ENCODE assay signal across 23 cellular contexts in the genomic region with DNA sequence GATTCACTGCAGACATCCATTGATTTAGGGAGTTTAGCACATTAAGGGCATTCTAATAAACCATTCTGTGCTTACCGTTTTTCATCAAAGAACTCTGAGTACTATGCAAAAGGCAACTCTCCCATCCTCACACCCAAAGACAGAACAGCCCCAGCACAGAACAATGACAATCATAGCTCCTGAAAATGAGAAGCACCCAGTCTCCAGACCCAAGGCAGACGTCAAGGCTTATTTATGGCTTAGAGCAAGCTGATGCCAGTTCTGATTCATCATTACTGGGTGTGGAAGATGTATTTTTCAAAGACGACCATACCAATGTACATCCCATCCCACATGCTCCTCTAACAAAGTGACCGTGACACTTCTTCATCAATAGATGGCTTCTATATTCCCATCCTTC.
A peak's percentile ranks its signal among the peaks of the same experiment; 100 is the strongest.
DNase-seq lines count a peak whose midpoint lies in the region; ATAC-seq, FAIRE-seq and TF ChIP-seq lines count a peak whose summit lies in the region.
"Had no signal": no experiment of that assay in that cellular context is flagged by ENCODE, and none has a peak within 500 bp of the region (broad histone marks: within the 10 kb centered on the region; RNA-seq: fewer than 3 reads in every experiment).

No MANE protein-coding gene starts in this region.

- DNase-seq in activated naive CD4-positive, alpha-beta T cell treated with anti-CD3 and anti-CD28 coated beads, Interleukin-2, amount 50 U/mL, for 72 hours (ENCODE audit: low spot score in 2 of 2) = no peak
- no peak for DNase-seq in PC-3
- no peak for DNase-seq in GM12878 (ENCODE audit: low read depth, low spot score)
- no peak for DNase-seq in testis
- DNase-seq: activated B cell treated with CpG ODN at 0.5 μM for 24 hours; activated CD8-positive, alpha-beta memory T cell treated with anti-CD3 and anti-CD28 coated beads, Interleukin-2, amount 50 U/mL, for 48 hours; activated naive CD4-positive, alpha-beta T cell treated with Interleukin-2 at 50 U/mL for 16 hours; COR-L47; head of caudate nucleus; NCI-H2029 treated with DMSO at 0.1 percent for 48 hours; NCI-H526; right lobe of liver; SHP77 treated with DMSO at 0.1 percent for 48 hours; stimulated activated naive B cell treated with anti-CD40 and anti-IgM and Interleukin-4, amounts not matched to agents 10 μg/mL and 1 μg/mL and 100 μg/mL, for 72 hours; trophoblast cell had no signal

- BruUV-seq in PC-3 (replicated peaks; lab: Mats Ljungman, UMichigan) (no TSS peak), GM12878 (replicated peaks; lab: Mats Ljungman, UMichigan) (no TSS peak)

- H3K79me2 ChIP-seq in PC-3 (ENCODE audit: low read length) (peaks cover 70% of the 10 kb centered on the region), GM12878 (ENCODE audit: control insufficient read depth, insufficient read depth, low read length) (peaks cover 90% of the 10 kb centered on the region)

- peaks cover 9% of the 10 kb centered on the region for H3K36me3 Mint-ChIP-seq in activated naive CD4-positive, alpha-beta T cell treated with anti-CD3 and anti-CD28 coated beads, Interleukin-2, amount 50 U/mL, for 24 hours
- H3K36me3 Mint-ChIP-seq in activated naive CD4-positive, alpha-beta T cell treated with anti-CD3 and anti-CD28 coated beads, Interleukin-2, amount 50 U/mL, for 72 hours = peaks cover 0 to 21% of the 10 kb centered on the region in 2 donors
- peaks cover 10% of the 10 kb centered on the region for H3K36me3 Mint-ChIP-seq in stimulated activated memory B cell treated with anti-CD40 and anti-IgM and Interleukin-4, amounts not matched to agents 10 μg/mL and 1 μg/mL and 100 μg/mL, for 72 hours
- H3K36me3 Mint-ChIP-seq: brain had no signal

- no peak for ATAC-seq in activated naive CD4-positive, alpha-beta T cell treated with anti-CD3 and anti-CD28 coated beads, Interleukin-2, amount 50 U/mL, for 72 hours
- ATAC-seq in PC-3 (peak; percentile 19; the same call in 1 of the 2 replicates), GM12878 (no peak), GM21390 (IDR thresholded peaks at IDR 0.05; ENCODE audit: unreplicated experiment) (no peak), HG02981 (IDR thresholded peaks at IDR 0.05; ENCODE audit: unreplicated experiment) (no peak)
- no peak for ATAC-seq in stimulated activated memory B cell treated with anti-CD40 and anti-IgM and Interleukin-4, amounts not matched to agents 10 μg/mL and 1 μg/mL and 100 μg/mL, for 72 hours
- ATAC-seq: right lobe of liver; stimulated activated naive B cell treated with anti-CD40 and anti-IgM and Interleukin-4, amounts not matched to agents 10 μg/mL and 1 μg/mL and 100 μg/mL, for 72 hours had no signal

- no peak for FAIRE-seq in GM12878 (lab: Jason Lieb, UNC)
- FAIRE-seq: colon had no signal

- H3K4me1 ChIP-seq in PC-3 (ENCODE audit: insufficient read depth, low read length) = peaks cover 20% of the 10 kb centered on the region
- H3K4me1 ChIP-seq in GM12878 (ENCODE audit: control insufficient read depth, insufficient read depth, low read length) = peaks cover 87% of the 10 kb centered on the region
- no peaks in the 10 kb centered on the region for H3K4me1 ChIP-seq in testis
- H3K4me1 ChIP-seq: right lobe of liver had no signal

- no peak for TF ChIP-seq EP300 in GM12878 (IDR thresholded peaks at IDR 0.05; ENCODE audit: borderline replicate concordance in 1 of 2, control insufficient read depth in 1 of 2, low read depth in 2 of 2, low read length in 2 of 2)

- H3K4me3 Mint-ChIP-seq in activated naive CD4-positive, alpha-beta T cell treated with anti-CD3 and anti-CD28 coated beads, Interleukin-2, amount 50 U/mL, for 24 hours = peak overlapping the region; percentile 23
- no peak overlapping the region for H3K4me3 Mint-ChIP-seq in stimulated activated memory B cell treated with anti-CD40 and anti-IgM and Interleukin-4, amounts not matched to agents 10 μg/mL and 1 μg/mL and 100 μg/mL, for 72 hours
- H3K4me3 Mint-ChIP-seq: activated B cell treated with CpG ODN at 0.5 μM for 24 hours; brain; stimulated activated naive B cell treated with anti-CD40 and anti-IgM and Interleukin-4, amounts not matched to agents 10 μg/mL and 1 μg/mL and 100 μg/mL, for 72 hours had no signal

- H3K9me3 Mint-ChIP-seq in activated naive CD4-positive, alpha-beta T cell treated with anti-CD3 and anti-CD28 coated beads, Interleukin-2, amount 50 U/mL, for 24 hours = no peaks in the 10 kb centered on the region
- H3K9me3 Mint-ChIP-seq in activated naive CD4-positive, alpha-beta T cell treated with anti-CD3 and anti-CD28 coated beads, Interleukin-2, amount 50 U/mL, for 72 hours = no peaks in the 10 kb centered on the region
- H3K9me3 Mint-ChIP-seq in stimulated activated memory B cell treated with anti-CD40 and anti-IgM and Interleukin-4, amounts not matched to agents 10 μg/mL and 1 μg/mL and 100 μg/mL, for 72 hours = no peaks in the 10 kb centered on the region
- H3K9me3 Mint-ChIP-seq: activated B cell treated with CpG ODN at 0.5 μM for 24 hours, brain, IgD-negative memory B cell had no signal

- H3F3A ChIP-seq in PC-3 (ENCODE audit: low read length, unreplicated experiment) = no peaks in the 10 kb centered on the region

- no peaks in the 10 kb centered on the region for H3K9me2 ChIP-seq in PC-3 (replicated peaks; ENCODE audit: low read length)

- H3K9me3 ChIP-seq in PC-3 (ENCODE audit: low read length) (no peaks in the 10 kb centered on the region), GM12878 (replicated peaks; ENCODE audit: control insufficient read depth, insufficient read depth, low read length) (no peaks in the 10 kb centered on the region), testis (no peaks in the 10 kb centered on the region)
- H3K9me3 ChIP-seq: right lobe of liver had no signal

- TF ChIP-seq POLR2A in GM12878 (IDR thresholded peaks at IDR 0.05; ENCODE audit: low read depth, low read length) (no peak), testis (IDR thresholded peaks at IDR 0.05) (no peak)

- H3K27me3 ChIP-seq in PC-3 (ENCODE audit: low read length) = no peaks in the 10 kb centered on the region
- no peaks in the 10 kb centered on the region for H3K27me3 ChIP-seq in GM12878 (replicated peaks in 1 of 2; ENCODE audit: control insufficient read depth in 2 of 2, insufficient read depth in 2 of 2, low read length in 1 of 2)
- H3K27me3 ChIP-seq in testis = no peaks in the 10 kb centered on the region
- H3K27me3 ChIP-seq: right lobe of liver had no signal

- RAD21 ChIA-PET in GM12878 (lab: Charles Lee; ENCODE audit: unreplicated experiment) = interaction anchor here (1.6 to 10.4 kb wide), 4 partner anchors 12 to 66 kb away, joined by 4 to 93 read pairs (median 22); a partner anchor contains a TSS

- H4K20me1 ChIP-seq in PC-3 (ENCODE audit: low read length) (no peaks in the 10 kb centered on the region), GM12878 (ENCODE audit: control insufficient read depth, insufficient read depth) (no peaks in the 10 kb centered on the region)

- POLR2A ChIA-PET in PC-3 (lab: Charles Lee; ENCODE audit: unreplicated experiment) (no interaction called here), GM12878 (lab: Charles Lee) (interaction anchor here (0.6 to 4.6 kb wide), 7 partner anchors 12 to 69 kb away, joined by 3 to 29 read pairs (median 3); no protein-coding TSS in a partner anchor)

- WGBS in GM12878 (ENCODE audit: insufficient coverage, insufficient replicate concordance, low lambda C conversion rate, missing lambda C conversion rate) = 95% methylated on average over 4 of the region's 4 CpGs
- WGBS in testis, 2 donors = 72 to 74% methylated on average over 4 of the region's 4 CpGs

- CTCF ChIA-PET in PC-3 (lab: Charles Lee) (no interaction called here), GM12878 (lab: Yijun Ruan, JAX) (interaction anchor here (1.0 to 6.7 kb wide), 8 partner anchors 11 to 91 kb away, joined by 3 to 60 read pairs (median 6); a partner anchor contains a TSS)

- H3K36me3 ChIP-seq in PC-3 (ENCODE audit: low read depth, low read length) = no peaks in the 10 kb centered on the region
- no peaks in the 10 kb centered on the region for H3K36me3 ChIP-seq in GM12878 (ENCODE audit: control insufficient read depth in 2 of 2, insufficient read depth in 2 of 2, low read length in 1 of 2)
- H3K36me3 ChIP-seq in testis (ENCODE audit: low read depth, missing control alignments) = no peaks in the 10 kb centered on the region
- H3K36me3 ChIP-seq: right lobe of liver had no signal

- no peaks in the 10 kb centered on the region for H3K27me3 Mint-ChIP-seq in activated naive CD4-positive, alpha-beta T cell treated with anti-CD3 and anti-CD28 coated beads, Interleukin-2, amount 50 U/mL, for 24 hours
- H3K27me3 Mint-ChIP-seq in stimulated activated memory B cell treated with anti-CD40 and anti-IgM and Interleukin-4, amounts not matched to agents 10 μg/mL and 1 μg/mL and 100 μg/mL, for 72 hours = no peaks in the 10 kb centered on the region
- H3K27me3 Mint-ChIP-seq: activated B cell treated with CpG ODN at 0.5 μM for 24 hours; brain; IgD-negative memory B cell; stimulated activated naive B cell treated with anti-CD40 and anti-IgM and Interleukin-4, amounts not matched to agents 10 μg/mL and 1 μg/mL and 100 μg/mL, for 72 hours had no signal

- no peak overlapping the region for H3K4me3 ChIP-seq in PC-3 (ENCODE audit: low read length)
- no peak overlapping the region for H3K4me3 ChIP-seq in GM12878
- H3K4me3 ChIP-seq in testis = no peak overlapping the region
- H3K4me3 ChIP-seq: lung, right lobe of liver had no signal

- TF ChIP-seq RAD21 in GM12878 (IDR thresholded peaks at IDR 0.05; ENCODE audit: insufficient read depth, low read depth, low read length) = no peak

- intact Hi-C loops in PC-3 (cut with micrococcal nuclease) (no loop called here), GM12878 (cut with micrococcal nuclease; ENCODE audit: unreplicated experiment) (no loop called here), testis (cut with DNase I; ENCODE audit: low total_unique reads) (no loop called here)

- SMC1A ChIA-PET in GM12878 (lab: Charles Lee; ENCODE audit: uncharacterized antibody, unreplicated experiment) = interaction anchor here (1.1 to 7.8 kb wide), 14 partner anchors 8 to 91 kb away, joined by 3 to 93 read pairs (median 7); a partner anchor contains a TSS

- H3K4me1 Mint-ChIP-seq in activated naive CD4-positive, alpha-beta T cell treated with anti-CD3 and anti-CD28 coated beads, Interleukin-2, amount 50 U/mL, for 24 hours = peaks cover 73% of the 10 kb centered on the region
- peaks cover 76% of the 10 kb centered on the region for H3K4me1 Mint-ChIP-seq in stimulated activated memory B cell treated with anti-CD40 and anti-IgM and Interleukin-4, amounts not matched to agents 10 μg/mL and 1 μg/mL and 100 μg/mL, for 72 hours

- H3K27ac ChIP-seq in PC-3 (ENCODE audit: low read length) (no peak overlapping the region), GM12878 (ENCODE audit: control insufficient read depth, insufficient read depth) (no peak overlapping the region; the same call in 1 of the 2 replicates), testis (no peak overlapping the region)
- H3K27ac ChIP-seq: right lobe of liver had no signal

- H3K4me2 ChIP-seq in PC-3 (ENCODE audit: low read length) (no peak overlapping the region), GM12878 (ENCODE audit: control insufficient read depth, insufficient read depth) (peak overlapping the region; percentile 53; the same call in 1 of the 2 replicates)

- H3K9ac ChIP-seq in PC-3 (ENCODE audit: low read length) (no peak overlapping the region), GM12878 (ENCODE audit: control insufficient read depth, insufficient read depth, low read length) (no peak overlapping the region)

- no peak for TF ChIP-seq CTCF in PC-3 (conservative IDR thresholded peaks at IDR 0.05; ENCODE audit: low read depth, low read length)
- no peak for TF ChIP-seq CTCF in GM12878 (IDR thresholded peaks at IDR 0.05 in 2 of 3, conservative IDR thresholded peaks at IDR 0.05 in 1 of 3; ENCODE audit: control insufficient read depth in 2 of 3, extremely low read depth in 1 of 3, insufficient read depth in 1 of 3, low read depth in 3 of 3, low read length in 3 of 3)
- no peak for TF ChIP-seq CTCF in testis (IDR thresholded peaks at IDR 0.05)

- peak overlapping the region; percentile 19 for H3K27ac Mint-ChIP-seq in activated naive CD4-positive, alpha-beta T cell treated with anti-CD3 and anti-CD28 coated beads, Interleukin-2, amount 50 U/mL, for 24 hours
- no peak overlapping the region for H3K27ac Mint-ChIP-seq in activated naive CD4-positive, alpha-beta T cell treated with anti-CD3 and anti-CD28 coated beads, Interleukin-2, amount 50 U/mL, for 72 hours
- peak overlapping the region; percentile 71 for H3K27ac Mint-ChIP-seq in stimulated activated memory B cell treated with anti-CD40 and anti-IgM and Interleukin-4, amounts not matched to agents 10 μg/mL and 1 μg/mL and 100 μg/mL, for 72 hours
- H3K27ac Mint-ChIP-seq: activated B cell treated with CpG ODN at 0.5 μM for 24 hours had no signal

- in situ Hi-C loops in GM12878 (cut with MboI) = loop anchor here (5.0 to 25.0 kb wide), 2 partner anchors 50 to 1050 kb away; no protein-coding TSS in a partner anchor

- H2AFZ ChIP-seq in PC-3 (ENCODE audit: low read length) = no peak overlapping the region
- H2AFZ ChIP-seq in GM12878 (ENCODE audit: control insufficient read depth, low read depth, low read length) = no peak overlapping the region

Comparison
In these comparisons a context has a peak if more than half of its experiments do, and no peak if none do; other contexts are left out.
1. H3K27ac Mint-ChIP-seq: peak in activated naive CD4-positive, alpha-beta T cell treated with anti-CD3 and anti-CD28 coated beads, Interleukin-2, amount 50 U/mL, for 24 hours (single experiment) and stimulated activated memory B cell treated with anti-CD40 and anti-IgM and Interleukin-4, amounts not matched to agents 10 μg/mL and 1 μg/mL and 100 μg/mL, for 72 hours (single experiment); none in activated naive CD4-positive, alpha-beta T cell treated with anti-CD3 and anti-CD28 coated beads, Interleukin-2, amount 50 U/mL, for 72 hours (0 of 2).